8 cellular contexts compared by ENCODE assay signal in genomic region chr5:141846031-141846430, GRCh38. TPM values are rescaled to one million over a fixed set of nuclear protein-coding genes. Genes with fewer than 3 reads are reported as not detected.
DNase-seq lines count a peak whose midpoint lies in the region; ATAC-seq and TF ChIP-seq lines count a peak whose summit lies in the region.

No MANE protein-coding gene starts in this region.

- H3K4me2 ChIP-seq in SK-N-SH = no peak overlapping the region

- H3K9me2 ChIP-seq in SK-N-SH = no peaks in the 10 kb centered on the region

- H3K36me3 ChIP-seq in HUES6 (ENCODE audit: control insufficient read depth, insufficient read depth, low read length) = no peaks in the 10 kb centered on the region
- no peaks in the 10 kb centered on the region for H3K36me3 ChIP-seq in SK-N-SH (replicated peaks in 1 of 2; ENCODE audit: control insufficient read depth in 1 of 2, insufficient read depth in 2 of 2, low read length in 1 of 2)
- no peaks in the 10 kb centered on the region for H3K36me3 ChIP-seq in iPS-20b (ENCODE audit: insufficient read depth, low read depth, low read length)
- no peaks in the 10 kb centered on the region for H3K36me3 ChIP-seq in tibial nerve

- H3K4me1 ChIP-seq in HUES6 (ENCODE audit: control insufficient read depth, insufficient read depth, low read length) (peaks cover 73% of the 10 kb centered on the region), SK-N-SH (ENCODE audit: control insufficient read depth in 1 of 2, insufficient read depth in 2 of 2, low read depth in 1 of 2, low read length in 1 of 2) (peaks cover 8 to 64% of the 10 kb centered on the region in 2 experiments; a peak in 3 of 4 replicates), iPS-20b (ENCODE audit: insufficient read depth, low read length) (peaks cover 60% of the 10 kb centered on the region), tibial nerve (peaks cover 0 to 56% (median 19%) of the 10 kb centered on the region in 4 donors)

- H4K20me1 ChIP-seq in SK-N-SH (ENCODE audit: insufficient read depth) = no peaks in the 10 kb centered on the region

- TF ChIP-seq CTCF in AG10803 (conservative IDR thresholded peaks at IDR 0.05; ENCODE audit: low read length) (no peak), SK-N-SH (IDR thresholded peaks at IDR 0.05) (no peak), tibial nerve (IDR thresholded peaks at IDR 0.05) (no peak)

- peak overlapping the region; percentile 37 for H3K9ac ChIP-seq in HUES6 (ENCODE audit: low read length)
- no peak overlapping the region for H3K9ac ChIP-seq in SK-N-SH
- peak overlapping the region; percentile 71; the same call in 1 of the 2 replicates for H3K9ac ChIP-seq in iPS-20b (ENCODE audit: low read depth, low read length)

- ATAC-seq in HG03135 (IDR thresholded peaks at IDR 0.05; ENCODE audit: unreplicated experiment) (no peak), GM18907 (IDR thresholded peaks at IDR 0.05; ENCODE audit: unreplicated experiment) (no peak)

- TF ChIP-seq RAD21 in SK-N-SH (IDR thresholded peaks at IDR 0.05; ENCODE audit: low read length) = no peak

- H3K79me2 ChIP-seq in SK-N-SH (ENCODE audit: insufficient read depth) = no peaks in the 10 kb centered on the region

- H2AFZ ChIP-seq in SK-N-SH (ENCODE audit: low read depth) = no peak overlapping the region

- no peaks in the 10 kb centered on the region for H3K27me3 ChIP-seq in HUES6 (ENCODE audit: control insufficient read depth, insufficient read depth, low read length)
- peaks cover 2% of the 10 kb centered on the region; the same call in 1 of the 2 replicates for H3K27me3 ChIP-seq in SK-N-SH (ENCODE audit: insufficient read depth)
- no peaks in the 10 kb centered on the region for H3K27me3 ChIP-seq in iPS-20b (ENCODE audit: insufficient read depth, low read length)
- no peaks in the 10 kb centered on the region for H3K27me3 ChIP-seq in tibial nerve

- TF ChIP-seq EP300 in SK-N-SH (IDR thresholded peaks at IDR 0.05; ENCODE audit: borderline replicate concordance in 1 of 2, low read depth in 1 of 2, low read length in 1 of 2) (no peak; a peak in 1 of 4 replicates), tibial nerve (IDR thresholded peaks at IDR 0.05) (no peak)

- no peaks in the 10 kb centered on the region for H3K9me3 ChIP-seq in HUES6 (ENCODE audit: control insufficient read depth, insufficient read depth, low read depth, low read length)
- no peaks in the 10 kb centered on the region for H3K9me3 ChIP-seq in SK-N-SH
- no peaks in the 10 kb centered on the region for H3K9me3 ChIP-seq in iPS-20b (ENCODE audit: insufficient read depth, low read depth, low read length)
- H3K9me3 ChIP-seq in tibial nerve = no peaks in the 10 kb centered on the region

- POLR2A ChIA-PET in SK-N-SH (lab: Yijun Ruan, JAX) = interaction anchor here (0.8 to 1.5 kb wide), 3 partner anchors 10 to 37 kb away, joined by 3 to 7 read pairs (median 4); partner anchors contain the start of gene PCDH1

- no peak overlapping the region for H3K4me3 ChIP-seq in AG10803 (ENCODE audit: low read length)
- H3K4me3 ChIP-seq in HUES6 (ENCODE audit: low read depth, low read length) = 0 out of 2 replicates have a peak overlapping the region, but pooled peaks have one; percentile 11
- no peak overlapping the region; a peak in 1 of 4 replicates for H3K4me3 ChIP-seq in SK-N-SH (ENCODE audit: low read depth in 2 of 2, low read length in 1 of 2)
- H3K4me3 ChIP-seq in iPS-20b (ENCODE audit: low read length) = peak overlapping the region; percentile 44; the same call in 1 of the 2 replicates
- H3K4me3 ChIP-seq in tibial nerve = no peak overlapping the region

- 41% methylated on average over 10 of the region's 10 CpGs for WGBS in SK-N-SH (ENCODE audit: low lambda C conversion rate)
- 43 to 45% methylated on average over 10 of the region's 10 CpGs for WGBS in tibial nerve, 2 donors

- H3F3A ChIP-seq in SK-N-SH (replicated peaks; ENCODE audit: insufficient read depth) = peaks cover 5% of the 10 kb centered on the region

- DNase-seq in AG10803 (ENCODE audit: low read depth) (peak; percentile 75), SK-N-SH (peak; percentile 82), NOMO-1 treated with DMSO at 0.1 percent for 48 hours (lab: John Stamatoyannopoulos, UW; ENCODE audit: unreplicated experiment) (no peak), tibial nerve (ENCODE audit: low spot score in 2 of 2) (no peak)

- H3K27ac ChIP-seq in HUES6 (ENCODE audit: low read depth, low read length) (0 out of 2 replicates have a peak overlapping the region, but pooled peaks have one; percentile 10), SK-N-SH (ENCODE audit: low read depth in 2 of 2, low read length in 1 of 2) (peak overlapping the region in 1 of 2 experiments; percentile 80; a peak in 2 of 4 replicates), iPS-20b (ENCODE audit: low read length) (peak overlapping the region; percentile 89), tibial nerve (peak overlapping the region in 2 of 4 donors; percentile 20 to 36)

- no peak for TF ChIP-seq POLR2A in tibial nerve (IDR thresholded peaks at IDR 0.05)

- CTCF ChIA-PET in SK-N-SH (lab: Yijun Ruan, JAX) = interaction anchor here (0.9 to 14.2 kb wide), 15 partner anchors 9 to 154 kb away, joined by 3 to 162 read pairs (median 6); partner anchors contain the start of gene PCDH1

TF ChIP-seq in SK-N-SH, 30 proteins besides CTCF, POLR2A, EP300 and RAD21:
- no peak for TF ChIP-seq TCF12 (IDR thresholded peaks at IDR 0.05)
- TF ChIP-seq MXI1 (IDR thresholded peaks at IDR 0.05; ENCODE audit: low read depth, low read length) = peak; percentile 69; the same call in 1 of the 2 replicates
- no peak for TF ChIP-seq SIN3A (IDR thresholded peaks at IDR 0.05; ENCODE audit: borderline replicate concordance, low read depth, low read length)
- TF ChIP-seq USF1 (IDR thresholded peaks at IDR 0.05; ENCODE audit: borderline replicate concordance, low read depth) = no peak
- no peak for TF ChIP-seq POLR2AphosphoS5 (IDR thresholded peaks at IDR 0.05; ENCODE audit: low read depth, low read length)
- no peak for TF ChIP-seq SMC3 (IDR thresholded peaks at IDR 0.05; ENCODE audit: low read depth, low read length)
- TF ChIP-seq NFIC (IDR thresholded peaks at IDR 0.05; ENCODE audit: borderline replicate concordance) = no peak
- no peak for TF ChIP-seq MAX (IDR thresholded peaks at IDR 0.05; ENCODE audit: low read depth)
- TF ChIP-seq RCOR1 (IDR thresholded peaks at IDR 0.05; ENCODE audit: low read length) = peak; percentile 30; the same call in 1 of the 2 replicates
- TF ChIP-seq CHD2 (IDR thresholded peaks at IDR 0.05; ENCODE audit: low read length, partially characterized antibody) = no peak
- no peak for TF ChIP-seq JUND (IDR thresholded peaks at IDR 0.05)
- no peak for TF ChIP-seq FOXM1 (IDR thresholded peaks at IDR 0.05; ENCODE audit: low read depth)
- no peak for TF ChIP-seq NRF1 (IDR thresholded peaks at IDR 0.05; ENCODE audit: low read depth, low read length)
- no peak for TF ChIP-seq MEF2A (IDR thresholded peaks at IDR 0.05; ENCODE audit: borderline replicate concordance, low read depth)
- TF ChIP-seq ELF1 (IDR thresholded peaks at IDR 0.05) = no peak
- TF ChIP-seq TEAD4 (IDR thresholded peaks at IDR 0.05; ENCODE audit: borderline replicate concordance, insufficient read depth) = no peak
- TF ChIP-seq IRF3 (IDR thresholded peaks at IDR 0.05; ENCODE audit: low read depth, low read length) = no peak
- no peak for TF ChIP-seq USF2 (IDR thresholded peaks at IDR 0.05; ENCODE audit: borderline replicate concordance, low read depth, low read length)

RNA-seq across cellular contexts. Expression of gene PCDH1, which starts 32.2 kb away (rescaled TPM):
- 0.08 and 0.10 TPM in 2 replicates for polyA plus RNA-seq in SK-N-SH (2012; rRNA removed)
- 0.06 and 0.13 TPM in 2 replicates for polyA plus RNA-seq in SK-N-SH (2012; cell fraction: cytosol; rRNA removed)
- 0.05 and 0.31 TPM in 2 replicates for polyA plus RNA-seq in SK-N-SH (2012; cell fraction: nucleus; rRNA removed)
- 10 to 100 TPM; 19.9 to 55.5 (median 44.9) TPM for total RNA-seq in tibial nerve

Comparison
In these comparisons a context has a peak if more than half of its experiments do, and no peak if none do; other contexts are left out.
1. DNase-seq: peak in AG10803 (single experiment) and SK-N-SH (single experiment); none in NOMO-1 treated with DMSO at 0.1 percent for 48 hours (single experiment) and tibial nerve (0 of 2).
2. H3K4me3 ChIP-seq: peak in HUES6 (single experiment) and iPS-20b (single experiment); none in AG10803 (single experiment), SK-N-SH (0 of 2) and tibial nerve (0 of 4).